Comparison of ENCODE assay signal across 7 cellular contexts in the genomic region with DNA sequence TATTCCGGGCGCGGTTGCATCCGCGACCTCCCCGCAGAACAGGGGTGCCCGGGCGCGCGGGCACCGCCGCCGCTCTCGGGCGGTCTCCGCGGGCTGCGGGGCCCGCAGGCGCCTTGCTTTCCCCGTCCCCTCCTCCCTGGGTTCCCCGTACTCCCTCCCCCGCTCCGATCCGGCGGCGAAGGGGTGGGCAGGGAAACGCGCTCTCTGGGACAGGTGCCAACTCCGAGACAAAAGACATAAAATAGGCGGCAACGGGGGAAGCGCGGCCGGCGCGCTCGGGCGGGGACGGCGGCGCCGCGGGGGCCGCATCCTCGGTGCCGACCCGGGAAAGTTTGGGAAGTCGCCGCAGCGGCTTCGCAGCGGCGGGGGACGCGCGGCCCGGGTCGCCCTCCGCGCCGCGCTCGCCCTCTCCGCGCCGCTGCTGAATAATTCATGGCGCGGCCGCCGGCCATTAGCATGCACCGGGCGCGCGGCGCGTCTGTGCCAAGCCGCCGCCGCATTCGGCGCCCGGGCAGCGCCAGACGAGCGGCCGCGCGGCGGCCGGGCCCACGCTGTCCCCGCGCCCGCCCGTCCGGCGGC.
DNase-seq lines count a peak whose midpoint lies in the region; ATAC-seq and TF ChIP-seq lines count a peak whose summit lies in the region.

No MANE protein-coding gene starts in this region.

- H3K36me3 Mint-ChIP-seq in MCF 10A (ENCODE audit: insufficient read depth, unreplicated experiment), result peaks cover 73% of the 10 kb centered on the region

- peaks cover 24% of the 10 kb centered on the region for H3K4me1 Mint-ChIP-seq in MCF 10A (ENCODE audit: insufficient read depth, unreplicated experiment)

- DNase-seq in MG63 (peak; percentile 95), T-helper 2 cell (peak in 4 of 5 experiments; percentile 26 to 64 (median 32)), MCF 10A (ENCODE audit: unreplicated experiment) (peak; percentile 96), sigmoid colon (peak; percentile 97)

- no TSS peak for BruUV-seq in MCF 10A (replicated peaks; lab: Mats Ljungman, UMichigan)

- H3K27ac ChIP-seq in sigmoid colon, result peak overlapping the region; percentile 96 to 99 (median 98)

- H3K4me3 ChIP-seq in MG63, result peak overlapping the region; percentile 78; the same call in 1 of the 2 replicates
- peak overlapping the region; percentile 64 for H3K4me3 ChIP-seq in iPS-18c (ENCODE audit: insufficient read depth, low read depth, low read length)
- peak overlapping the region; percentile 73 to 88 (median 77) for H3K4me3 ChIP-seq in sigmoid colon

- no peaks in the 10 kb centered on the region for H3K27me3 Mint-ChIP-seq in MCF 10A (ENCODE audit: insufficient read depth, unreplicated experiment)

- CTCF ChIA-PET in MCF 10A (lab: Yijun Ruan, JAX), result no interaction called here

- H3K36me3 ChIP-seq in MG63 (peaks cover 49% of the 10 kb centered on the region), sigmoid colon (no peaks in the 10 kb centered on the region)

- no peaks in the 10 kb centered on the region for H3K9me3 ChIP-seq in MG63
- H3K9me3 ChIP-seq in iPS-18c (ENCODE audit: control insufficient read depth, insufficient read depth, low read length), result peaks cover 5% of the 10 kb centered on the region
- H3K9me3 ChIP-seq in sigmoid colon, result no peaks in the 10 kb centered on the region

- intact Hi-C loops in MCF 10A (cut with micrococcal nuclease), result loop anchor here (2.0 to 5.0 kb wide), 2 partner anchors 36 to 65 kb away; no protein-coding TSS in a partner anchor
- intact Hi-C loops in sigmoid colon (cut with DNase I), result loop anchor here (2.0 kb wide), 1 partner anchor 15 kb away; no protein-coding TSS in a partner anchor

- TF ChIP-seq EP300 in sigmoid colon (IDR thresholded peaks at IDR 0.05), result peak in 1 of 4 donors; percentile 5

- ATAC-seq in GM18867 (IDR thresholded peaks at IDR 0.05; ENCODE audit: unreplicated experiment), result peak; percentile 6
- ATAC-seq in GM21367 (IDR thresholded peaks at IDR 0.05; ENCODE audit: unreplicated experiment), result no peak

- peak overlapping the region; percentile 96 for H3K4me3 Mint-ChIP-seq in MCF 10A (ENCODE audit: unreplicated experiment)

- TF ChIP-seq CTCF in MCF 10A (IDR thresholded peaks at IDR 0.05; ENCODE audit: unreplicated experiment) (no peak), sigmoid colon (IDR thresholded peaks at IDR 0.05) (no peak)

- H3K27ac Mint-ChIP-seq in MCF 10A (ENCODE audit: low read depth, unreplicated experiment), result peak overlapping the region; percentile 100

- POLR2A ChIA-PET in MCF 10A (lab: Yijun Ruan, JAX), result interaction anchor here (0.9 to 25.5 kb wide), 10 partner anchors 6 to 63 kb away, joined by 3 to 1278 read pairs (median 144); no protein-coding TSS in a partner anchor

- H3K4me1 ChIP-seq in sigmoid colon, result peaks cover 0 to 61% (median 50%) of the 10 kb centered on the region in 4 donors

- 0% methylated on average over 98 of the region's 98 CpGs for WGBS in sigmoid colon, 2 donors

- H3K27me3 ChIP-seq in MG63 (no peaks in the 10 kb centered on the region), sigmoid colon (no peaks in the 10 kb centered on the region)

- no peaks in the 10 kb centered on the region for H3K9me3 Mint-ChIP-seq in MCF 10A (ENCODE audit: unreplicated experiment)

- no peak for TF ChIP-seq POLR2A in sigmoid colon (IDR thresholded peaks at IDR 0.05)

Comparison
In these comparisons a context has a peak if more than half of its experiments do, and no peak if none do; other contexts are left out.
1. DNase-seq: peak in every context shown above with its lines; median percentile 97 in sigmoid colon; 96 in MCF 10A; 95 in MG63; 32 in T-helper 2 cell.